Comparison of ENCODE assay signal across 1 cellular context in the genomic region with DNA sequence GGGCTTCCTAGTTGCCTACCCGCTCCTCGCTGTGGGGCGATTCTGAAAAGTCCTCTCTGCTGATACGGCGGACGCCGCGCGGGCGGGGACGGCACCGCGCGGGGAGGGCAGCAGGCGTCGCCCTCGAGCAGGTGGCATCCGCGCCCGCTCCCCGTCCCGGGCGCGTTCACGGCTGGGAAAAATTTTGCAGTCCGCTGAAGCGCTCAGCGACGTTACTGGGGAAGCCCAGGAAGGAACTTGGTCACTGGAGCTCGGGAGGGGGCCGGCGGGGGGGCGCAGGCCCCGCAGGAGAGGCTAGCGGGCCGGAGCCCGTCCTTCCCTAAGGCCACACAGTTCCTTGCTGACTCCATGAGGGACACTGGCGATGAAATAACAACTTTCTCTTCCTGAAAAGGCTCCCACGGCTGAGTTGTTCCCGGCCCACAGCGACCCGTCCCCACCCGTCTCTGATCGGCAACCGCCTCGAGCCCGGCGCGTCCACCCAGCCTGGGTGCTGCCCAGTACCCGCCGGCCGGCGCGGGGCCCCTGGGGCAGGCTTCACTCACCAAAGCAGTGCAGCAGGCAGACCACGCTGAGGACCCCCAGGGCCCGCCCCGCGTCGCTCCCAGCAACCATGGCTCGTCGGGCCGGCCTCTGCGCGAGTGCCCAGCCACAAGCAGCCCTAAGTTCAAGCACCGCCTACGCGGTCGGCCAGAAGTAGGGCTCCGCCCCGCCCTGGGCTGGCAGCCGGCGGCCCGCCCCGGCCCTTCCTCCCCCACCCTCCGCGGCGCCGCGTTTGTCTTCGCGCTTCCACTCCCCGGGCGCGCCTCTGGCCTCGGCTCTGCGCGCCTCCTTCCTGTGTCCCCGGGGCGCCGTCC.
TF ChIP-seq lines count a peak whose summit lies in the region.

A gene with protein sequence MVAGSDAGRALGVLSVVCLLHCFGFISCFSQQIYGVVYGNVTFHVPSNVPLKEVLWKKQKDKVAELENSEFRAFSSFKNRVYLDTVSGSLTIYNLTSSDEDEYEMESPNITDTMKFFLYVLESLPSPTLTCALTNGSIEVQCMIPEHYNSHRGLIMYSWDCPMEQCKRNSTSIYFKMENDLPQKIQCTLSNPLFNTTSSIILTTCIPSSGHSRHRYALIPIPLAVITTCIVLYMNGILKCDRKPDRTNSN (minus strand): TSS at position 669 of the 857 bp plus-strand sequence. CDS start 54 bp downstream, at position 615.

TF ChIP-seq in WTC11, 78 proteins besides CTCF, POLR2A, EP300 and RAD21 (continued from another document):
- TF ChIP-seq, protein P1, sequence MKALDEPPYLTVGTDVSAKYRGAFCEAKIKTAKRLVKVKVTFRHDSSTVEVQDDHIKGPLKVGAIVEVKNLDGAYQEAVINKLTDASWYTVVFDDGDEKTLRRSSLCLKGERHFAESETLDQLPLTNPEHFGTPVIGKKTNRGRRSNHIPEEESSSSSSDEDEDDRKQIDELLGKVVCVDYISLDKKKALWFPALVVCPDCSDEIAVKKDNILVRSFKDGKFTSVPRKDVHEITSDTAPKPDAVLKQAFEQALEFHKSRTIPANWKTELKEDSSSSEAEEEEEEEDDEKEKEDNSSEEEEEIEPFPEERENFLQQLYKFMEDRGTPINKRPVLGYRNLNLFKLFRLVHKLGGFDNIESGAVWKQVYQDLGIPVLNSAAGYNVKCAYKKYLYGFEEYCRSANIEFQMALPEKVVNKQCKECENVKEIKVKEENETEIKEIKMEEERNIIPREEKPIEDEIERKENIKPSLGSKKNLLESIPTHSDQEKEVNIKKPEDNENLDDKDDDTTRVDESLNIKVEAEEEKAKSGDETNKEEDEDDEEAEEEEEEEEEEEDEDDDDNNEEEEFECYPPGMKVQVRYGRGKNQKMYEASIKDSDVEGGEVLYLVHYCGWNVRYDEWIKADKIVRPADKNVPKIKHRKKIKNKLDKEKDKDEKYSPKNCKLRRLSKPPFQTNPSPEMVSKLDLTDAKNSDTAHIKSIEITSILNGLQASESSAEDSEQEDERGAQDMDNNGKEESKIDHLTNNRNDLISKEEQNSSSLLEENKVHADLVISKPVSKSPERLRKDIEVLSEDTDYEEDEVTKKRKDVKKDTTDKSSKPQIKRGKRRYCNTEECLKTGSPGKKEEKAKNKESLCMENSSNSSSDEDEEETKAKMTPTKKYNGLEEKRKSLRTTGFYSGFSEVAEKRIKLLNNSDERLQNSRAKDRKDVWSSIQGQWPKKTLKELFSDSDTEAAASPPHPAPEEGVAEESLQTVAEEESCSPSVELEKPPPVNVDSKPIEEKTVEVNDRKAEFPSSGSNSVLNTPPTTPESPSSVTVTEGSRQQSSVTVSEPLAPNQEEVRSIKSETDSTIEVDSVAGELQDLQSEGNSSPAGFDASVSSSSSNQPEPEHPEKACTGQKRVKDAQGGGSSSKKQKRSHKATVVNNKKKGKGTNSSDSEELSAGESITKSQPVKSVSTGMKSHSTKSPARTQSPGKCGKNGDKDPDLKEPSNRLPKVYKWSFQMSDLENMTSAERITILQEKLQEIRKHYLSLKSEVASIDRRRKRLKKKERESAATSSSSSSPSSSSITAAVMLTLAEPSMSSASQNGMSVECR (CRISPR knock-in tag; IDR thresholded peaks at IDR 0.05; ENCODE audit: borderline replicate concordance): peak; percentile 34; the same call in 1 of the 2 replicates
- TF ChIP-seq, protein P2, sequence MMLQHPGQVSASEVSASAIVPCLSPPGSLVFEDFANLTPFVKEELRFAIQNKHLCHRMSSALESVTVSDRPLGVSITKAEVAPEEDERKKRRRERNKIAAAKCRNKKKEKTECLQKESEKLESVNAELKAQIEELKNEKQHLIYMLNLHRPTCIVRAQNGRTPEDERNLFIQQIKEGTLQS (CRISPR knock-in tag; conservative IDR thresholded peaks at IDR 0.05): no peak
- TF ChIP-seq OVOL2 (CRISPR knock-in tag; IDR thresholded peaks at IDR 0.05; ENCODE audit: borderline replicate concordance) (no peak), CREM (CRISPR knock-in tag; IDR thresholded peaks at IDR 0.05) (no peak), FOXJ3 (CRISPR knock-in tag; IDR thresholded peaks at IDR 0.05; ENCODE audit: borderline replicate concordance) (no peak), RORB (CRISPR knock-in tag; IDR thresholded peaks at IDR 0.05) (no peak), NFATC4 (CRISPR knock-in tag; IDR thresholded peaks at IDR 0.05) (no peak), IRF2 (CRISPR knock-in tag; IDR thresholded peaks at IDR 0.05; ENCODE audit: borderline replicate concordance, low read depth) (no peak), NR2C2 (CRISPR knock-in tag; IDR thresholded peaks at IDR 0.05) (no peak), TEAD1 (CRISPR knock-in tag; IDR thresholded peaks at IDR 0.05) (no peak), TP53 (CRISPR knock-in tag; IDR thresholded peaks at IDR 0.05) (no peak), NR3C1 (CRISPR knock-in tag; conservative IDR thresholded peaks at IDR 0.05; ENCODE audit: low read depth) (no peak), ATF1 (CRISPR knock-in tag; IDR thresholded peaks at IDR 0.05) (no peak), GABPB1 (CRISPR knock-in tag; IDR thresholded peaks at IDR 0.05) (0 out of 2 replicates have a peak, but pooled peaks have one; percentile 39), ESRRA (CRISPR knock-in tag; IDR thresholded peaks at IDR 0.05; ENCODE audit: borderline replicate concordance) (peak; percentile 16), JAZF1 (CRISPR knock-in tag; IDR thresholded peaks at IDR 0.05) (no peak), CBFB (CRISPR knock-in tag; IDR thresholded peaks at IDR 0.05; ENCODE audit: low read depth) (no peak)
- TF ChIP-seq, protein P3, sequence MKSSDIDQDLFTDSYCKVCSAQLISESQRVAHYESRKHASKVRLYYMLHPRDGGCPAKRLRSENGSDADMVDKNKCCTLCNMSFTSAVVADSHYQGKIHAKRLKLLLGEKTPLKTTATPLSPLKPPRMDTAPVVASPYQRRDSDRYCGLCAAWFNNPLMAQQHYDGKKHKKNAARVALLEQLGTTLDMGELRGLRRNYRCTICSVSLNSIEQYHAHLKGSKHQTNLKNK (CRISPR knock-in tag; IDR thresholded peaks at IDR 0.05): no peak
- TF ChIP-seq, protein P4, sequence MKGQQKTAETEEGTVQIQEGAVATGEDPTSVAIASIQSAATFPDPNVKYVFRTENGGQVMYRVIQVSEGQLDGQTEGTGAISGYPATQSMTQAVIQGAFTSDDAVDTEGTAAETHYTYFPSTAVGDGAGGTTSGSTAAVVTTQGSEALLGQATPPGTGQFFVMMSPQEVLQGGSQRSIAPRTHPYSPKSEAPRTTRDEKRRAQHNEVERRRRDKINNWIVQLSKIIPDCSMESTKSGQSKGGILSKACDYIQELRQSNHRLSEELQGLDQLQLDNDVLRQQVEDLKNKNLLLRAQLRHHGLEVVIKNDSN (CRISPR knock-in tag; IDR thresholded peaks at IDR 0.05): no peak
- TF ChIP-seq, protein P5, sequence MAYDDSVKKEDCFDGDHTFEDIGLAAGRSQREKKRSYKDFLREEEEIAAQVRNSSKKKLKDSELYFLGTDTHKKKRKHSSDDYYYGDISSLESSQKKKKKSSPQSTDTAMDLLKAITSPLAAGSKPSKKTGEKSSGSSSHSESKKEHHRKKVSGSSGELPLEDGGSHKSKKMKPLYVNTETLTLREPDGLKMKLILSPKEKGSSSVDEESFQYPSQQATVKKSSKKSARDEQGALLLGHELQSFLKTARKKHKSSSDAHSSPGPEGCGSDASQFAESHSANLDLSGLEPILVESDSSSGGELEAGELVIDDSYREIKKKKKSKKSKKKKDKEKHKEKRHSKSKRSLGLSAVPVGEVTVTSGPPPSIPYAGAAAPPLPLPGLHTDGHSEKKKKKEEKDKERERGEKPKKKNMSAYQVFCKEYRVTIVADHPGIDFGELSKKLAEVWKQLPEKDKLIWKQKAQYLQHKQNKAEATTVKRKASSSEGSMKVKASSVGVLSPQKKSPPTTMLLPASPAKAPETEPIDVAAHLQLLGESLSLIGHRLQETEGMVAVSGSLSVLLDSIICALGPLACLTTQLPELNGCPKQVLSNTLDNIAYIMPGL (CRISPR knock-in tag; IDR thresholded peaks at IDR 0.05): peak; percentile 74
- TF ChIP-seq, protein P6, sequence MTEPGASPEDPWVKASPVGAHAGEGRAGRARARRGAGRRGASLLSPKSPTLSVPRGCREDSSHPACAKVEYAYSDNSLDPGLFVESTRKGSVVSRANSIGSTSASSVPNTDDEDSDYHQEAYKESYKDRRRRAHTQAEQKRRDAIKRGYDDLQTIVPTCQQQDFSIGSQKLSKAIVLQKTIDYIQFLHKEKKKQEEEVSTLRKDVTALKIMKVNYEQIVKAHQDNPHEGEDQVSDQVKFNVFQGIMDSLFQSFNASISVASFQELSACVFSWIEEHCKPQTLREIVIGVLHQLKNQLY (CRISPR knock-in tag; IDR thresholded peaks at IDR 0.05): no peak
- TF ChIP-seq, protein P7, sequence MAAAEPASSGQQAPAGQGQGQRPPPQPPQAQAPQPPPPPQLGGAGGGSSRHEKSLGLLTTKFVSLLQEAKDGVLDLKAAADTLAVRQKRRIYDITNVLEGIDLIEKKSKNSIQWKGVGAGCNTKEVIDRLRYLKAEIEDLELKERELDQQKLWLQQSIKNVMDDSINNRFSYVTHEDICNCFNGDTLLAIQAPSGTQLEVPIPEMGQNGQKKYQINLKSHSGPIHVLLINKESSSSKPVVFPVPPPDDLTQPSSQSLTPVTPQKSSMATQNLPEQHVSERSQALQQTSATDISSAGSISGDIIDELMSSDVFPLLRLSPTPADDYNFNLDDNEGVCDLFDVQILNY (CRISPR knock-in tag; IDR thresholded peaks at IDR 0.05): peak; percentile 31; the same call in 1 of the 2 replicates
- TF ChIP-seq, protein P8, sequence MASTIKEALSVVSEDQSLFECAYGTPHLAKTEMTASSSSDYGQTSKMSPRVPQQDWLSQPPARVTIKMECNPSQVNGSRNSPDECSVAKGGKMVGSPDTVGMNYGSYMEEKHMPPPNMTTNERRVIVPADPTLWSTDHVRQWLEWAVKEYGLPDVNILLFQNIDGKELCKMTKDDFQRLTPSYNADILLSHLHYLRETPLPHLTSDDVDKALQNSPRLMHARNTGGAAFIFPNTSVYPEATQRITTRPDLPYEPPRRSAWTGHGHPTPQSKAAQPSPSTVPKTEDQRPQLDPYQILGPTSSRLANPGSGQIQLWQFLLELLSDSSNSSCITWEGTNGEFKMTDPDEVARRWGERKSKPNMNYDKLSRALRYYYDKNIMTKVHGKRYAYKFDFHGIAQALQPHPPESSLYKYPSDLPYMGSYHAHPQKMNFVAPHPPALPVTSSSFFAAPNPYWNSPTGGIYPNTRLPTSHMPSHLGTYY (CRISPR knock-in tag; IDR thresholded peaks at IDR 0.05): no peak
- TF ChIP-seq, protein P9, sequence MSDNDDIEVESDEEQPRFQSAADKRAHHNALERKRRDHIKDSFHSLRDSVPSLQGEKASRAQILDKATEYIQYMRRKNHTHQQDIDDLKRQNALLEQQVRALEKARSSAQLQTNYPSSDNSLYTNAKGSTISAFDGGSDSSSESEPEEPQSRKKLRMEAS (CRISPR knock-in tag; IDR thresholded peaks at IDR 0.05): peak; percentile 58; the same call in 1 of the 2 replicates
